Comparison of ENCODE assay signal across 8 cellular contexts in genomic region chr2:65227471-65228248, GRCh38. TPM values are rescaled to one million over a fixed set of nuclear protein-coding genes. Genes with fewer than 3 reads are reported as not detected.
DNase-seq lines count a peak whose midpoint lies in the region; FAIRE-seq and TF ChIP-seq lines count a peak whose summit lies in the region.

TSS of gene ACTR2 (plus strand) at chr2:65227831. CDS start at chr2:65227910, 79 bp downstream.

- intact Hi-C loops in activated naive CD4-positive, alpha-beta T cell treated with anti-CD3 and anti-CD28 coated beads for 36 hours (cut with micrococcal nuclease), result loop anchor here (1.0 to 2.0 kb wide), 8 partner anchors 74 to 703 kb away; partner anchors contain the start of genes AFTPH, RAB1A, SLC1A4 and SPRED2

- no peaks in the 10 kb centered on the region for H3K9me3 Mint-ChIP-seq in activated naive CD4-positive, alpha-beta T cell treated with anti-CD3 and anti-CD28 coated beads for 36 hours

- H3K36me3 Mint-ChIP-seq in activated naive CD4-positive, alpha-beta T cell treated with anti-CD3 and anti-CD28 coated beads for 36 hours (ENCODE audit: low read depth), result peaks cover 8% of the 10 kb centered on the region

- no peaks in the 10 kb centered on the region for H3K9me3 ChIP-seq in neutrophil

- H3K4me3 Mint-ChIP-seq in activated naive CD4-positive, alpha-beta T cell treated with anti-CD3 and anti-CD28 coated beads for 36 hours, result peak within 1 kb of the TSS; percentile 98

- H3K4me1 Mint-ChIP-seq in activated naive CD4-positive, alpha-beta T cell treated with anti-CD3 and anti-CD28 coated beads for 36 hours (ENCODE audit: low read depth), result peaks cover 42% of the 10 kb centered on the region

- no peaks in the 10 kb centered on the region for H3K27me3 Mint-ChIP-seq in activated naive CD4-positive, alpha-beta T cell treated with anti-CD3 and anti-CD28 coated beads for 36 hours (ENCODE audit: low read depth)

- peak; percentile 98 for DNase-seq in GM03348 (ENCODE audit: low spot score)
- peak; percentile 84 for DNase-seq in HFF-Myc (ENCODE audit: extremely low read depth, low read depth)
- peak; percentile 97 for DNase-seq in NAMALWA (ENCODE audit: low spot score)
- DNase-seq in SK-N-DZ (ENCODE audit: low spot score), result peak; percentile 97
- peak; percentile 96 for DNase-seq in activated naive CD4-positive, alpha-beta T cell treated with anti-CD3 and anti-CD28 coated beads for 36 hours
- peak; percentile 89 for DNase-seq in frontal cortex (ENCODE audit: low spot score in 2 of 2)
- peak; percentile 52 to 97 (median 94) for DNase-seq in substantia nigra (lab: John Stamatoyannopoulos, UW)

- FAIRE-seq in frontal cortex (lab: Jason Lieb, UNC), result peak; percentile 17

- H3K4me3 ChIP-seq in HFF-Myc (replicated peaks; ENCODE audit: low read depth, low read length), result peak within 1 kb of the TSS; percentile 62
- H3K4me3 ChIP-seq in neutrophil (ENCODE audit: low read depth in 1 of 2, low read length in 1 of 2), result peak within 1 kb of the TSS; percentile 84 to 100

- H3K27ac ChIP-seq in neutrophil (peak within 1 kb of the TSS; percentile 100), substantia nigra (ENCODE audit: low read depth, low read length, poor library complexity, severe bottlenecking) (peak within 1 kb of the TSS; percentile 84)

- TF ChIP-seq CTCF in HFF-Myc (IDR thresholded peaks at IDR 0.05; ENCODE audit: low read depth, low read length, missing control alignments), result no peak
- TF ChIP-seq CTCF in neutrophil (IDR thresholded peaks at IDR 0.05), result peak; percentile 24

- CTCF ChIA-PET in activated naive CD4-positive, alpha-beta T cell treated with anti-CD3 and anti-CD28 coated beads for 36 hours (lab: Charles Lee), result interaction anchor here (1.6 kb wide), 1 partner anchor 163 kb away, joined by 10 read pairs; no protein-coding TSS in a partner anchor

- H3K36me3 ChIP-seq in neutrophil, result peaks cover 19% of the 10 kb centered on the region

- peak within 1 kb of the TSS; percentile 99 for H3K27ac Mint-ChIP-seq in activated naive CD4-positive, alpha-beta T cell treated with anti-CD3 and anti-CD28 coated beads for 36 hours

- peaks cover 52 to 54% of the 10 kb centered on the region in 2 experiments for H3K4me1 ChIP-seq in neutrophil (ENCODE audit: control insufficient read depth in 1 of 2, insufficient read depth in 1 of 2, low read depth in 1 of 2, low read length in 1 of 2)

- H3K27me3 ChIP-seq in neutrophil, result no peaks in the 10 kb centered on the region

RNA-seq across cellular contexts. Expression of gene ACTR2, which starts in this region (rescaled TPM):
- 23.4 and 27.0 TPM in 2 replicates for polyA plus RNA-seq in SK-N-DZ (2014; cell fraction: cytosol; rRNA removed)
- 9.3 and 17.0 TPM in 2 replicates for polyA plus RNA-seq in SK-N-DZ (2014; cell fraction: nucleus; rRNA removed)
- 100 to 1,000 TPM; 358 to 366 TPM for total RNA-seq in activated naive CD4-positive, alpha-beta T cell treated with anti-CD3 and anti-CD28 coated beads for 36 hours
- total RNA-seq in frontal cortex, result 112 TPM

Comparison
In these comparisons a context has a peak if more than half of its experiments do, and no peak if none do; other contexts are left out.
1. Peak in every context shown above with its lines: DNase-seq, H3K4me3 ChIP-seq and H3K27ac ChIP-seq.